ENCODE assay signal across 18 cellular contexts in the genomic region with DNA sequence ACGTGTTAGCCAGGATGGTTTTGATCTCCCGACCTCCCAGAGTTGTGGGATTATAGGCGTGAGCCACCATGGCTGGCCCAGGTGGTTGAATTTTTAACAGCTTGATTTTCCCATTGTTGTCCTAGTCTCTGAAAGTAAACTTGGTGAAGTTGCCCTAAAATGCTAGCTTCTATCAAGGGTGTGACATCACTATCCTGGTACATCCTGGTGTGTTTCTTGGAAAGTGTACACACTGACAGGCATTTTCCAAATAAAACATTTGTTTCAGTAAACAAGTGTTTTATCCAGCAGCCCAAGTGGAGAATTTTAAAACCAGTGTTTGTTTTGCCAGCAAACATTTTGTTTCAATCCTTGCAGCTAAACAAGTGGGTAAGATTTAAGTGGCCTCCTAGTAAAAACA. TPM values are rescaled to one million over a fixed set of nuclear protein-coding genes. Genes with fewer than 3 reads are reported as not detected.
DNase-seq lines count a peak whose midpoint lies in the region; ATAC-seq and TF ChIP-seq lines count a peak whose summit lies in the region.
"Had no signal": no experiment of that assay in that cellular context is flagged by ENCODE, and none has a peak within 500 bp of the region (broad histone marks: within the 10 kb centered on the region; RNA-seq: fewer than 3 reads in every experiment).

No MANE protein-coding gene starts in this region.

- H2AK5ac ChIP-seq in mesenchymal stem cell (ENCODE audit: low read length, severe bottlenecking), result no peak overlapping the region

- no peaks in the 10 kb centered on the region for H3K4me1 Mint-ChIP-seq in stimulated activated naive B cell treated with anti-CD40 and anti-IgM and Interleukin-4, amounts not matched to agents 10 μg/mL and 1 μg/mL and 100 μg/mL, for 72 hours
- H3K4me1 Mint-ChIP-seq: GM23338 had no signal

- no peak overlapping the region for H2BK120ac ChIP-seq in mesenchymal stem cell (ENCODE audit: low read depth, low read length)

- no peak overlapping the region for H4K91ac ChIP-seq in mesenchymal stem cell (ENCODE audit: low read length)

- H3K9me3 ChIP-seq in hepatocyte (ENCODE audit: low read depth), result no peaks in the 10 kb centered on the region
- H3K9me3 ChIP-seq in mesenchymal stem cell (ENCODE audit: control insufficient read depth, low read length), result no peaks in the 10 kb centered on the region
- no peaks in the 10 kb centered on the region for H3K9me3 ChIP-seq in right atrium auricular region
- H3K9me3 ChIP-seq: Caco-2, HAP-1 had no signal

- no peak overlapping the region for H3K9ac ChIP-seq in mesenchymal stem cell (ENCODE audit: low read length)

- H3K4me3 ChIP-seq in hepatocyte (no peak overlapping the region), mesenchymal stem cell (ENCODE audit: insufficient read depth in 1 of 2, low read depth in 1 of 2, low read length in 2 of 2) (no peak overlapping the region), right atrium auricular region (no peak overlapping the region)
- H3K4me3 ChIP-seq: GM12878, GM23338, HAP-1 had no signal

- no peaks in the 10 kb centered on the region for H3K79me1 ChIP-seq in mesenchymal stem cell (replicated peaks; ENCODE audit: low read length, poor library complexity, severe bottlenecking)

- no peak overlapping the region for H3K4me3 Mint-ChIP-seq in stimulated activated naive B cell treated with anti-CD40 and anti-IgM and Interleukin-4, amounts not matched to agents 10 μg/mL and 1 μg/mL and 100 μg/mL, for 72 hours
- H3K4me3 Mint-ChIP-seq: CD4-positive, CD25-positive, alpha-beta regulatory T cell; CD8-positive, alpha-beta T cell; GM23338 had no signal

- no peak overlapping the region for H3K18ac ChIP-seq in mesenchymal stem cell (ENCODE audit: low read depth in 1 of 2, low read length in 2 of 2)

- H2BK5ac ChIP-seq in mesenchymal stem cell (ENCODE audit: low read depth, low read length, poor library complexity, severe bottlenecking), result no peak overlapping the region

- H3K9me3 Mint-ChIP-seq in stimulated activated naive B cell treated with anti-CD40 and anti-IgM and Interleukin-4, amounts not matched to agents 10 μg/mL and 1 μg/mL and 100 μg/mL, for 72 hours, result no peaks in the 10 kb centered on the region
- H3K9me3 Mint-ChIP-seq: CD8-positive, alpha-beta T cell; GM23338 had no signal

- H3K36me3 Mint-ChIP-seq in stimulated activated naive B cell treated with anti-CD40 and anti-IgM and Interleukin-4, amounts not matched to agents 10 μg/mL and 1 μg/mL and 100 μg/mL, for 72 hours, result no peaks in the 10 kb centered on the region
- H3K36me3 Mint-ChIP-seq: CD4-positive, CD25-positive, alpha-beta regulatory T cell; CD8-positive, alpha-beta T cell had no signal

- 74% methylated on average over 3 of the region's 3 CpGs for WGBS in hepatocyte (ENCODE audit: low lambda C conversion rate, missing lambda C conversion rate)
- 71% methylated on average over 3 of the region's 3 CpGs for WGBS in mesenchymal stem cell

- H2AFZ ChIP-seq in hepatocyte (no peak overlapping the region), mesenchymal stem cell (ENCODE audit: low read depth, low read length) (no peak overlapping the region)
- H2AFZ ChIP-seq: GM23338 had no signal

- TF ChIP-seq CTCF in hepatocyte (IDR thresholded peaks at IDR 0.05; ENCODE audit: poor library complexity), result no peak
- no peak for TF ChIP-seq CTCF in right atrium auricular region (IDR thresholded peaks at IDR 0.05)

- H3K4ac ChIP-seq in mesenchymal stem cell (ENCODE audit: low read depth in 1 of 2, low read length in 2 of 2), result no peak overlapping the region

- H2BK15ac ChIP-seq in mesenchymal stem cell (ENCODE audit: low read depth, poor library complexity, severe bottlenecking), result no peak overlapping the region

- no peaks in the 10 kb centered on the region for H3K36me3 ChIP-seq in hepatocyte (replicated peaks; ENCODE audit: insufficient read depth, low read depth)
- H3K36me3 ChIP-seq in mesenchymal stem cell (ENCODE audit: control insufficient read depth in 1 of 2, insufficient read depth in 2 of 2, low read depth in 1 of 2, low read length in 2 of 2), result no peaks in the 10 kb centered on the region
- H3K36me3 ChIP-seq in right atrium auricular region, result no peaks in the 10 kb centered on the region
- H3K36me3 ChIP-seq: HAP-1 had no signal

- DNase-seq in H4 (ENCODE audit: low spot score), result peak; percentile 32
- peak; percentile 10 for DNase-seq in hepatocyte (ENCODE audit: low spot score)
- peak; percentile 34 for DNase-seq in mesenchymal stem cell
- DNase-seq in stimulated activated naive B cell treated with anti-CD40 and anti-IgM and Interleukin-4, amounts not matched to agents 10 μg/mL and 1 μg/mL and 100 μg/mL, for 72 hours, result no peak
- no peak for DNase-seq in NCI-H1105 (lab: John Stamatoyannopoulos, UW)
- no peak for DNase-seq in right atrium auricular region (ENCODE audit: low spot score)
- DNase-seq: C1 segment of cervical spinal cord; Caco-2; CD4-positive, CD25-positive, alpha-beta regulatory T cell; CD8-positive, alpha-beta T cell; DMS153; EL; GDM1 had no signal

- no peaks in the 10 kb centered on the region for H3K9me2 ChIP-seq in hepatocyte (replicated peaks; ENCODE audit: insufficient read depth)

- H2BK12ac ChIP-seq in mesenchymal stem cell (ENCODE audit: low read length in 2 of 2), result no peak overlapping the region

- no peaks in the 10 kb centered on the region for H4K20me1 ChIP-seq in hepatocyte (ENCODE audit: insufficient read depth, poor library complexity, severe bottlenecking)

- H3K27ac ChIP-seq in hepatocyte (no peak overlapping the region), mesenchymal stem cell (ENCODE audit: low read length, poor library complexity, severe bottlenecking) (no peak overlapping the region), right atrium auricular region (no peak overlapping the region)

- no peaks in the 10 kb centered on the region for H3K4me1 ChIP-seq in hepatocyte (ENCODE audit: insufficient read depth)
- no peaks in the 10 kb centered on the region for H3K4me1 ChIP-seq in mesenchymal stem cell (ENCODE audit: control insufficient read depth, insufficient read depth, low read depth, low read length)
- no peaks in the 10 kb centered on the region for H3K4me1 ChIP-seq in right atrium auricular region
- H3K4me1 ChIP-seq: Caco-2, HAP-1 had no signal

- no peak overlapping the region for H3K14ac ChIP-seq in mesenchymal stem cell (ENCODE audit: low read length in 2 of 2)

- peak overlapping the region; percentile 44 for H3K27ac Mint-ChIP-seq in stimulated activated naive B cell treated with anti-CD40 and anti-IgM and Interleukin-4, amounts not matched to agents 10 μg/mL and 1 μg/mL and 100 μg/mL, for 72 hours
- H3K27ac Mint-ChIP-seq: CD4-positive, CD25-positive, alpha-beta regulatory T cell; CD8-positive, alpha-beta T cell; GM23338 had no signal

- no peak overlapping the region for H3K23ac ChIP-seq in mesenchymal stem cell (ENCODE audit: low read length in 2 of 2)

- no peaks in the 10 kb centered on the region for H3K79me2 ChIP-seq in hepatocyte

- H4K8ac ChIP-seq in mesenchymal stem cell (ENCODE audit: low read length), result no peak overlapping the region

- no peak for ATAC-seq in stimulated activated naive B cell treated with anti-CD40 and anti-IgM and Interleukin-4, amounts not matched to agents 10 μg/mL and 1 μg/mL and 100 μg/mL, for 72 hours (replicated peaks)
- no peak for ATAC-seq in HG02885 (IDR thresholded peaks at IDR 0.05; ENCODE audit: poor library complexity, unreplicated experiment)
- no peak for ATAC-seq in HG03280 (IDR thresholded peaks at IDR 0.05; ENCODE audit: unreplicated experiment)
- ATAC-seq: CD8-positive, alpha-beta T cell; GM12878; GM23338 had no signal

- H3K27me3 Mint-ChIP-seq in stimulated activated naive B cell treated with anti-CD40 and anti-IgM and Interleukin-4, amounts not matched to agents 10 μg/mL and 1 μg/mL and 100 μg/mL, for 72 hours, result no peaks in the 10 kb centered on the region

- H3K27me3 ChIP-seq in hepatocyte (no peaks in the 10 kb centered on the region), mesenchymal stem cell (ENCODE audit: control insufficient read depth in 1 of 2, insufficient read depth in 1 of 2, low read length in 2 of 2) (no peaks in the 10 kb centered on the region), right atrium auricular region (no peaks in the 10 kb centered on the region)

- H3K4me2 ChIP-seq in hepatocyte (no peak overlapping the region), mesenchymal stem cell (ENCODE audit: low read length, poor library complexity, severe bottlenecking) (no peak overlapping the region)
- H3K4me2 ChIP-seq: GM23338 had no signal

RNA-seq across cellular contexts. Expression of a gene that starts 40.5 kb away (rescaled TPM):
- total RNA-seq in H4 (2014; rRNA removed; shearing (Covaris generic)), result 5.3 and 13.0 TPM in 2 replicates
- 23.6 and 28.7 TPM in 2 replicates for total RNA-seq in hepatocyte
- polyA plus RNA-seq in hepatocyte, result 15.2 and 19.7 TPM in 2 replicates
- polyA plus RNA-seq in mesenchymal stem cell (2013, experiment 1 of 2), result 12.3 TPM
- polyA plus RNA-seq in mesenchymal stem cell (2013, experiment 2 of 2), result 11.2 TPM
- total RNA-seq in right atrium auricular region, result 10 to 100 TPM; 25.5 to 30.3 TPM

Comparison
In these comparisons a context has a peak if more than half of its experiments do, and no peak if none do; other contexts are left out.
1. DNase-seq: peak in H4 (single experiment), hepatocyte (single experiment) and mesenchymal stem cell (single experiment); none in stimulated activated naive B cell treated with anti-CD40 and anti-IgM and Interleukin-4, amounts not matched to agents 10 μg/mL and 1 μg/mL and 100 μg/mL, for 72 hours (single experiment), NCI-H1105 (single experiment) and right atrium auricular region (single experiment).